ENCODE assay signal across 22 cellular contexts in the genomic region with DNA sequence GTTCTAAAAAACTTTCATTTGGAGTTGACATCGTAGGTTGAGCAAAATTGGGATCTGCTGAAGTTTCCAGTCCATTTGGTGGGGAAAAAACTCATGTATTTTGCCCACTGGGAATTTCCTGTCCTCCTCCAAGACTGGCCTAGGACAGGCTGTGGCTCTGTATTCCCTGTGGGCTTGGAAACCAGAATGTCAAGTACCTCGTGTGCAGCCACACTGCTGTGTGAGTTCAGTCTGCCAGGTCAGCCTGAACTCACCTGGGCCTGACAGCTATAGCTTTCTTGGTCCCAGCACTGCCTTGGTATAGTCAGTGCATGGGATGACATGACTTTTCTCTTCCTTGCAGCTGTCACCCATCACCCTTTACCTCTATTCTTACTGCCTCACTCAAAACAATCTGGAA.
"Had no signal": no experiment of that assay in that cellular context is flagged by ENCODE, and none has a peak within 500 bp of the region (broad histone marks: within the 10 kb centered on the region; RNA-seq: fewer than 3 reads in every experiment).

No MANE protein-coding gene starts in this region.

- H3K27me3 ChIP-seq: colonic mucosa, esophagus squamous epithelium, gastrocnemius medialis, heart right ventricle, left lung had no signal

- DNase-seq: colonic mucosa; cortex of kidney; effector CD8-positive, alpha-beta T cell; effector memory CD8-positive, alpha-beta T cell; endodermal cell; esophagus squamous epithelium; foreskin fibroblast; foreskin melanocyte; gastrocnemius medialis; glutamatergic neuron; head of caudate nucleus; heart right ventricle; hypothalamus; left cardiac atrium; left lung; left ventricle myocardium superior; lower lobe of right lung; mesenchymal stem cell; mucosa of descending colon; naive B cell had no signal

- H3K36me3 ChIP-seq: colonic mucosa, esophagus squamous epithelium, gastrocnemius medialis, heart right ventricle, left lung, lower lobe of right lung had no signal

- ATAC-seq: effector memory CD8-positive, alpha-beta T cell; esophagus mucosa; gastrocnemius medialis; heart right ventricle; left cardiac atrium; left lung; left ventricle myocardium superior; lower lobe of right lung; mucosa of descending colon had no signal

- H3K4me3 ChIP-seq: colonic mucosa, esophagus squamous epithelium, gastrocnemius medialis, heart right ventricle, left lung, lower lobe of right lung, mucosa of descending colon had no signal

- H3K4me1 ChIP-seq: colonic mucosa, esophagus squamous epithelium, heart right ventricle, left lung, lower lobe of right lung had no signal

- H3K9me3 ChIP-seq: colonic mucosa, esophagus squamous epithelium, gastrocnemius medialis, left lung, lower lobe of right lung, mucosa of descending colon had no signal

- H3K27ac ChIP-seq: colonic mucosa, epithelial cell of prostate, esophagus squamous epithelium, heart right ventricle, left lung, lower lobe of right lung had no signal
